ENCODE assay signal across 8 cellular contexts in genomic region chr16:87392823-87393679, GRCh38. TPM values are rescaled to one million over a fixed set of nuclear protein-coding genes. Genes with fewer than 3 reads are reported as not detected.
DNase-seq lines count a peak whose midpoint lies in the region; ATAC-seq and TF ChIP-seq lines count a peak whose summit lies in the region.

No MANE protein-coding gene starts in this region.

- H3K4me1 Mint-ChIP-seq in activated CD8-positive, alpha-beta T cell treated with anti-CD3 and anti-CD28 coated beads for 36 hours (ENCODE audit: low read depth), result peaks cover 49% of the 10 kb centered on the region

- H3K4me3 ChIP-seq in epithelial cell of esophagus (ENCODE audit: low read length) (peak overlapping the region; percentile 68), mononuclear cell (ENCODE audit: low read length) (peak overlapping the region; percentile 69)

- H3K27ac ChIP-seq in KOPT-K1 (ENCODE audit: low read depth, low read length, poor library complexity, severe bottlenecking) (peak overlapping the region; percentile 91), substantia nigra (ENCODE audit: low read depth, low read length, poor library complexity, severe bottlenecking) (peak overlapping the region; percentile 59)

- ATAC-seq in activated CD8-positive, alpha-beta T cell treated with anti-CD3 and anti-CD28 coated beads for 36 hours, result no peak
- ATAC-seq in HG03460 (IDR thresholded peaks at IDR 0.05; ENCODE audit: unreplicated experiment), result no peak

- no peaks in the 10 kb centered on the region for H3K9me3 ChIP-seq in KOPT-K1 (ENCODE audit: insufficient read depth, low read length, poor library complexity, severe bottlenecking)
- H3K9me3 ChIP-seq in mononuclear cell (ENCODE audit: low read depth, low read length), result no peaks in the 10 kb centered on the region

- H3K9me3 Mint-ChIP-seq in activated CD8-positive, alpha-beta T cell treated with anti-CD3 and anti-CD28 coated beads for 36 hours, result no peaks in the 10 kb centered on the region

- peaks cover 40% of the 10 kb centered on the region for H3K4me1 ChIP-seq in mononuclear cell (ENCODE audit: insufficient read depth, low read length)

- no peaks in the 10 kb centered on the region for H3K27me3 Mint-ChIP-seq in activated CD8-positive, alpha-beta T cell treated with anti-CD3 and anti-CD28 coated beads for 36 hours

- H3K27me3 ChIP-seq in mononuclear cell (ENCODE audit: insufficient read depth, low read length), result no peaks in the 10 kb centered on the region

- peak overlapping the region; percentile 90 for H3K27ac Mint-ChIP-seq in activated CD8-positive, alpha-beta T cell treated with anti-CD3 and anti-CD28 coated beads for 36 hours

- intact Hi-C loops in activated CD8-positive, alpha-beta T cell treated with anti-CD3 and anti-CD28 coated beads for 36 hours (cut with micrococcal nuclease), result loop anchor here (5.0 kb wide), 1 partner anchor 76 kb away; the partner anchor contains the start of gene C16orf95

- POLR2A ChIA-PET in activated CD8-positive, alpha-beta T cell treated with anti-CD3 and anti-CD28 coated beads for 36 hours (lab: Charles Lee), result interaction anchor here (0.9 to 3.5 kb wide), 6 partner anchors 9 to 76 kb away, joined by 3 to 34 read pairs (median 4); partner anchors contain the start of genes C16orf95 and FBXO31

- H3K36me3 Mint-ChIP-seq in activated CD8-positive, alpha-beta T cell treated with anti-CD3 and anti-CD28 coated beads for 36 hours (ENCODE audit: low read depth), result peaks cover 18% of the 10 kb centered on the region

- H3K4me3 Mint-ChIP-seq in activated CD8-positive, alpha-beta T cell treated with anti-CD3 and anti-CD28 coated beads for 36 hours, result peak overlapping the region; percentile 83

- TF ChIP-seq CTCF in activated CD8-positive, alpha-beta T cell treated with anti-CD3 and anti-CD28 coated beads for 36 hours (IDR thresholded peaks at IDR 0.05), result no peak
- TF ChIP-seq CTCF in epithelial cell of esophagus (IDR thresholded peaks at IDR 0.05; ENCODE audit: insufficient read depth, low read depth, low read length, missing control alignments), result peak; percentile 30

- DNase-seq in NCI-H2171 treated with DMSO at 0.1 percent for 48 hours (lab: John Stamatoyannopoulos, UW) (peak; percentile 30), NCI-H2171 (lab: John Stamatoyannopoulos, UW) (no peak), epithelial cell of esophagus (ENCODE audit: low read depth) (peak; percentile 63), substantia nigra (lab: John Stamatoyannopoulos, UW) (peak in 22 of 49 donors; percentile 9 to 72 (median 34))
- peak; percentile 64 for DNase-seq in activated CD8-positive, alpha-beta T cell treated with anti-CD3 and anti-CD28 coated beads for 36 hours

- CTCF ChIA-PET in activated CD8-positive, alpha-beta T cell treated with anti-CD3 and anti-CD28 coated beads for 36 hours (lab: Charles Lee), result interaction anchor here (1.1 to 4.0 kb wide), 6 partner anchors 9 to 243 kb away, joined by 3 to 32 read pairs (median 8); partner anchors contain the start of gene FBXO31

- H3K36me3 ChIP-seq in KOPT-K1 (ENCODE audit: insufficient read depth, low read length), result no peaks in the 10 kb centered on the region

RNA-seq across cellular contexts. Expression of gene MAP1LC3B, which starts 0.9 kb away (rescaled TPM):
- total RNA-seq in activated CD8-positive, alpha-beta T cell treated with anti-CD3 and anti-CD28 coated beads for 36 hours, result 10 to 100 TPM; 55.3 to 58.1 TPM
- total RNA-seq in mononuclear cell, result 63.1 TPM

RNA-seq across cellular contexts. Expression of gene FBXO31, which starts 9.5 kb away (rescaled TPM):
- 10 to 100 TPM; 32.0 to 32.7 TPM for total RNA-seq in activated CD8-positive, alpha-beta T cell treated with anti-CD3 and anti-CD28 coated beads for 36 hours
- 17.3 TPM for total RNA-seq in mononuclear cell
